Comparison of ENCODE assay signal across 21 cellular contexts in genomic region chr11:78788533-78788932, GRCh38.
A peak's percentile ranks its signal among the peaks of the same experiment; 100 is the strongest.
DNase-seq lines count a peak whose midpoint lies in the region; ATAC-seq, FAIRE-seq and TF ChIP-seq lines count a peak whose summit lies in the region.
"Had no signal": no experiment of that assay in that cellular context is flagged by ENCODE, and none has a peak within 500 bp of the region (broad histone marks: within the 10 kb centered on the region; RNA-seq: fewer than 3 reads in every experiment).

No MANE protein-coding gene starts in this region.

- H3K27me3 ChIP-seq in bronchial epithelial cell (ENCODE audit: control insufficient read depth, insufficient read depth, low read length), result no peaks in the 10 kb centered on the region
- no peaks in the 10 kb centered on the region for H3K27me3 ChIP-seq in upper lobe of right lung
- no peaks in the 10 kb centered on the region for H3K27me3 ChIP-seq in testis

- DNase-seq in stimulated activated naive CD8-positive, alpha-beta T cell treated with anti-CD3 and anti-CD28 coated beads, Interleukin-15, amount 100 ng/mL, for 72 hours, result no peak
- no peak for DNase-seq in stimulated activated naive CD8-positive, alpha-beta T cell treated with anti-CD3 and anti-CD28 coated beads, Interleukin-15, Interleukin-2, amounts not matched to agents 100 U/mL and 50 U/mL, for 24 hours
- DNase-seq in bronchial epithelial cell (ENCODE audit: low read depth) (no peak), mucosa of descending colon (no peak), upper lobe of right lung (no peak), DMS153 (lab: John Stamatoyannopoulos, UW) (no peak), testis (no peak), SHP77 (lab: John Stamatoyannopoulos, UW) (no peak)
- DNase-seq: CD4-positive, CD25-positive, alpha-beta regulatory T cell; MV-4-11; NCI-H1105 treated with DMSO at 0.1 percent for 48 hours; NCI-H1930; NCI-H2107; NCI-H446; NCI-H526; NCI-H82; SIG-M5 had no signal

- H3K27ac ChIP-seq in upper lobe of right lung (no peak overlapping the region), testis (no peak overlapping the region)
- H3K27ac ChIP-seq: SK-N-MC had no signal

- H3K27me3 Mint-ChIP-seq in stimulated activated naive CD8-positive, alpha-beta T cell treated with anti-CD3 and anti-CD28 coated beads, Interleukin-15, amount 100 ng/mL, for 72 hours, result peaks cover 11% of the 10 kb centered on the region

- H3K4me3 Mint-ChIP-seq in stimulated activated naive CD8-positive, alpha-beta T cell treated with anti-CD3 and anti-CD28 coated beads, Interleukin-15, amount 100 ng/mL, for 72 hours, result no peak overlapping the region
- H3K4me3 Mint-ChIP-seq: CD4-positive, CD25-positive, alpha-beta regulatory T cell had no signal

- no peak for TF ChIP-seq POLR2A in testis (IDR thresholded peaks at IDR 0.05)

- H3K4me1 Mint-ChIP-seq in stimulated activated naive CD8-positive, alpha-beta T cell treated with anti-CD3 and anti-CD28 coated beads, Interleukin-15, amount 100 ng/mL, for 72 hours, result no peaks in the 10 kb centered on the region
- H3K4me1 Mint-ChIP-seq: CD4-positive, CD25-positive, alpha-beta regulatory T cell had no signal

- no peaks in the 10 kb centered on the region for H3K9me3 Mint-ChIP-seq in stimulated activated naive CD8-positive, alpha-beta T cell treated with anti-CD3 and anti-CD28 coated beads, Interleukin-15, amount 100 ng/mL, for 72 hours
- H3K9me3 Mint-ChIP-seq: CD4-positive, CD25-positive, alpha-beta regulatory T cell had no signal

- peak; percentile 36 for FAIRE-seq in bronchial epithelial cell (lab: Jason Lieb, UNC)
- FAIRE-seq: G401.6 had no signal

- ATAC-seq in stimulated activated naive CD8-positive, alpha-beta T cell treated with anti-CD3 and anti-CD28 coated beads, Interleukin-15, amount 100 ng/mL, for 72 hours, result peak; percentile 22
- ATAC-seq in stimulated activated naive CD8-positive, alpha-beta T cell treated with anti-CD3 and anti-CD28 coated beads, Interleukin-15, Interleukin-2, amounts not matched to agents 100 U/mL and 50 U/mL, for 24 hours, result no peak
- ATAC-seq in mucosa of descending colon (peak; percentile 34), upper lobe of right lung (peak; percentile 14)
- ATAC-seq: HCT116, Panc1 had no signal

- intact Hi-C loops in mucosa of descending colon (cut with DNase I, micrococcal nuclease) (no loop called here), upper lobe of right lung (cut with DNase I) (no loop called here), testis (cut with DNase I; ENCODE audit: low total_unique reads) (no loop called here)

- H3K9me3 ChIP-seq in mucosa of descending colon (no peaks in the 10 kb centered on the region), upper lobe of right lung (no peaks in the 10 kb centered on the region), testis (no peaks in the 10 kb centered on the region)

- H3K4me1 ChIP-seq in mucosa of descending colon (ENCODE audit: low read depth) (peaks cover 17% of the 10 kb centered on the region), upper lobe of right lung (peaks cover 6% of the 10 kb centered on the region), testis (no peaks in the 10 kb centered on the region)

- H3K36me3 ChIP-seq in bronchial epithelial cell (ENCODE audit: control insufficient read depth, insufficient read depth, low read length) (no peaks in the 10 kb centered on the region), mucosa of descending colon (ENCODE audit: low read depth) (no peaks in the 10 kb centered on the region), upper lobe of right lung (no peaks in the 10 kb centered on the region), testis (ENCODE audit: low read depth, missing control alignments) (no peaks in the 10 kb centered on the region)

- no peak overlapping the region for H3K4me3 ChIP-seq in bronchial epithelial cell (ENCODE audit: low read depth, low read length)
- H3K4me3 ChIP-seq in mucosa of descending colon, result no peak overlapping the region
- H3K4me3 ChIP-seq in upper lobe of right lung, result no peak overlapping the region
- no peak overlapping the region for H3K4me3 ChIP-seq in testis
- H3K4me3 ChIP-seq: SK-N-MC had no signal

- WGBS in testis, 2 donors, result 89 to 100% methylated on average over 1 of the region's 1 CpG

- H3K27ac Mint-ChIP-seq in stimulated activated naive CD8-positive, alpha-beta T cell treated with anti-CD3 and anti-CD28 coated beads, Interleukin-15, amount 100 ng/mL, for 72 hours, result no peak overlapping the region
- H3K27ac Mint-ChIP-seq: CD4-positive, CD25-positive, alpha-beta regulatory T cell had no signal

- no peak for TF ChIP-seq CTCF in bronchial epithelial cell (IDR thresholded peaks at IDR 0.05; ENCODE audit: insufficient read depth, low read length, severe bottlenecking)
- no peak for TF ChIP-seq CTCF in mucosa of descending colon (IDR thresholded peaks at IDR 0.05)
- TF ChIP-seq CTCF in upper lobe of right lung (IDR thresholded peaks at IDR 0.05), result no peak
- TF ChIP-seq CTCF in testis (IDR thresholded peaks at IDR 0.05), result no peak
